ENCODE assay signal across 8 cellular contexts in genomic region chr11:65858354-65859133, GRCh38. TPM values are rescaled to one million over a fixed set of nuclear protein-coding genes. Genes with fewer than 3 reads are reported as not detected.
DNase-seq lines count a peak whose midpoint lies in the region; ATAC-seq, FAIRE-seq and TF ChIP-seq lines count a peak whose summit lies in the region.

No MANE protein-coding gene starts in this region.

- in situ Hi-C loops in HepG2 (cut with HindIII; ENCODE audit: extremely low pct_ligation_motif_present, low pct_unique_long_range_greater_than_20kb), result loop anchor here (10.0 kb wide), 1 partner anchor 304 kb away; the partner anchor contains the start of gene LTBP3

- no peak for TF ChIP-seq POLR2A in adrenal gland (IDR thresholded peaks at IDR 0.05)
- no peak for TF ChIP-seq POLR2A in HepG2 (IDR thresholded peaks at IDR 0.05; ENCODE audit: insufficient read depth in 1 of 2, low read depth in 2 of 2, low read length in 2 of 2)

- CTCF ChIA-PET in HepG2 (lab: Yijun Ruan, JAX; ENCODE audit: low intra/inter-chr PET ratio, low total read pairs), result no interaction called here

- peaks cover 56% of the 10 kb centered on the region for H3K4me1 Mint-ChIP-seq in CD14-positive monocyte

- H2AFZ ChIP-seq in HepG2 (ENCODE audit: low read length), result peak overlapping the region; percentile 75

- peaks cover 32% of the 10 kb centered on the region for H3K79me2 ChIP-seq in HepG2 (ENCODE audit: insufficient read depth, low read length)

- WGBS in adrenal gland, 4 donors, result 0 to 1% (median 0%) methylated on average over 25 to 32 of the region's 32 CpGs
- WGBS in HepG2 (ENCODE audit: low lambda C conversion rate), result 1% methylated on average over 25 of the region's 32 CpGs

- TF ChIP-seq CTCF in CD14-positive monocyte (IDR thresholded peaks at IDR 0.05) (no peak), HFF-Myc (IDR thresholded peaks at IDR 0.05; ENCODE audit: low read depth, low read length, missing control alignments) (no peak), adrenal gland (IDR thresholded peaks at IDR 0.05) (no peak), HepG2 (CRISPR knock-in tag; IDR thresholded peaks at IDR 0.05) (no peak), upper lobe of right lung (IDR thresholded peaks at IDR 0.05) (no peak), D721Med (IDR thresholded peaks at IDR 0.05; ENCODE audit: insufficient read depth, missing control alignments) (no peak)

- H3K27ac ChIP-seq in adrenal gland (peak overlapping the region; percentile 88 to 99 (median 95)), HepG2 (ENCODE audit: extremely low read length, insufficient read depth, low read length) (peak overlapping the region; percentile 90), upper lobe of right lung (peak overlapping the region; percentile 97)

- peaks cover 42 to 54% of the 10 kb centered on the region in 2 donors for H3K36me3 Mint-ChIP-seq in CD14-positive monocyte

- peak overlapping the region; percentile 89 to 99 (median 96) for H3K27ac Mint-ChIP-seq in CD14-positive monocyte

- no TSS peak for BruUV-seq in HepG2 (replicated peaks; lab: Mats Ljungman, UMichigan)

- peaks cover 0 to 41% of the 10 kb centered on the region in 2 donors for H3K36me3 ChIP-seq in adrenal gland (replicated peaks in 1 of 2)
- peaks cover 17 to 44% of the 10 kb centered on the region in 2 experiments for H3K36me3 ChIP-seq in HepG2 (replicated peaks in 1 of 2; ENCODE audit: control insufficient read depth in 1 of 2, insufficient read depth in 2 of 2, low read length in 2 of 2)
- peaks cover 47% of the 10 kb centered on the region for H3K36me3 ChIP-seq in upper lobe of right lung

- H3K4me1 ChIP-seq in adrenal gland (replicated peaks in 1 of 2), result peaks cover 21 to 34% of the 10 kb centered on the region in 2 donors
- peaks cover 60% of the 10 kb centered on the region for H3K4me1 ChIP-seq in HepG2 (ENCODE audit: insufficient read depth, low read length)
- peaks cover 31% of the 10 kb centered on the region for H3K4me1 ChIP-seq in upper lobe of right lung

- peak overlapping the region; percentile 91 to 96 for H3K4me3 Mint-ChIP-seq in CD14-positive monocyte

- H3K9me3 Mint-ChIP-seq in CD14-positive monocyte, result peaks cover 0 to 5% (median 0%) of the 10 kb centered on the region in 7 donors

- H3K9ac ChIP-seq in HepG2 (ENCODE audit: insufficient read depth, low read depth, low read length), result peak overlapping the region; percentile 86

- peak; percentile 66 for FAIRE-seq in HepG2 (lab: Jason Lieb, UNC)
- FAIRE-seq in D721Med (lab: Jason Lieb, UNC), result no peak

- H3K27me3 Mint-ChIP-seq in CD14-positive monocyte (ENCODE audit: low read depth in 3 of 3), result peaks cover 0 to 2% (median 1%) of the 10 kb centered on the region in 3 donors

- H3K4me3 ChIP-seq in HFF-Myc (replicated peaks; ENCODE audit: low read depth, low read length) (peak overlapping the region; percentile 80), adrenal gland (peak overlapping the region in 2 of 4 donors; percentile 8 to 100), HepG2 (replicated peaks in 1 of 3; ENCODE audit: insufficient read depth in 1 of 3, low read depth in 2 of 3, low read length in 3 of 3) (peak overlapping the region; percentile 76 to 99 (median 76)), upper lobe of right lung (peak overlapping the region; percentile 98)

- intact Hi-C loops in CD14-positive monocyte (cut with micrococcal nuclease), result loop anchor here in 1 of 2 donors (2.0 kb wide), 1 partner anchor 14 kb away; the partner anchor contains the start of gene EFEMP2
- intact Hi-C loops in adrenal gland (cut with DNase I), result no loop called here
- intact Hi-C loops in HepG2 (cut with micrococcal nuclease; ENCODE audit: unreplicated experiment), result loop anchor here (2.0 kb wide), 1 partner anchor 30 kb away; the partner anchor contains the start of gene FIBP
- intact Hi-C loops in upper lobe of right lung (cut with DNase I), result no loop called here

- TF ChIP-seq EP300 in HepG2 (IDR thresholded peaks at IDR 0.05; ENCODE audit: low read depth in 2 of 2, low read length in 2 of 2) (no peak), HepG2 (CRISPR knock-in tag; IDR thresholded peaks at IDR 0.05; ENCODE audit: borderline replicate concordance) (no peak)

- H3K27me3 ChIP-seq in adrenal gland (no peaks in the 10 kb centered on the region), HepG2 (ENCODE audit: control insufficient read depth in 1 of 2, insufficient read depth in 2 of 2, low read length in 2 of 2) (no peaks in the 10 kb centered on the region; a peak in 1 of 5 replicates), upper lobe of right lung (no peaks in the 10 kb centered on the region)

- H4K20me1 ChIP-seq in HepG2 (ENCODE audit: insufficient read depth, low read length), result peaks cover 41% of the 10 kb centered on the region

- H3K4me2 ChIP-seq in HepG2 (ENCODE audit: low read depth, low read length), result peak overlapping the region; percentile 100

- ATAC-seq in HepG2 (peak; percentile 68; the same call in 2 of the 3 replicates), upper lobe of right lung (no peak), HG03025 (IDR thresholded peaks at IDR 0.05; ENCODE audit: low FRiP score, unreplicated experiment) (no peak)

- H3K9me3 ChIP-seq in adrenal gland (replicated peaks in 1 of 3) (no peaks in the 10 kb centered on the region), HepG2 (ENCODE audit: low read length) (no peaks in the 10 kb centered on the region), upper lobe of right lung (no peaks in the 10 kb centered on the region)

- TF ChIP-seq RAD21 in HepG2 (CRISPR knock-in tag; IDR thresholded peaks at IDR 0.05), result no peak

- no peak for DNase-seq in CD14-positive monocyte (ENCODE audit: low spot score)
- DNase-seq in HFF-Myc (ENCODE audit: extremely low read depth, low read depth), result no peak
- no peak for DNase-seq in adrenal gland
- DNase-seq in HepG2 (ENCODE audit: low spot score), result no peak
- no peak for DNase-seq in upper lobe of right lung
- DNase-seq in hepatic stellate cell (ENCODE audit: low spot score), result no peak
- no peak for DNase-seq in D721Med (ENCODE audit: insufficient read length, low spot score)

- POLR2A ChIA-PET in HepG2 (lab: Yijun Ruan, JAX), result interaction anchor here (0.6 to 5.4 kb wide), 29 partner anchors 10 to 454 kb away, joined by 3 to 81 read pairs (median 5); partner anchors contain the start of genes AP5B1, BANF1, CCDC85B and EFEMP2

RNA-seq across cellular contexts. Expression of gene CFL1, which starts 0.6 kb away (rescaled TPM):
- polyA plus RNA-seq in CD14-positive monocyte (1,000 to 10,000 TPM; 1,889 to 2,233 TPM), adrenal gland (100 to 1,000 TPM; 217 to 752 (median 376) TPM), HepG2 (2011; rRNA removed) (347 and 379 TPM in 2 replicates)
- total RNA-seq in adrenal gland (100 to 1,000 TPM; 354 to 765 (median 614) TPM), HepG2 (2016; rRNA removed; fragmentation: Illumina TruSeq; extraction: Trizol) (383 and 458 TPM in 2 replicates), upper lobe of right lung (608 TPM)
- total RNA-seq in HepG2 (2016; cell fraction: cytosol; rRNA removed; fragmentation: Illumina TruSeq; extraction: Trizol; ENCODE audit: low read depth), result 49.6 and 56.4 TPM in 2 replicates
- 365 and 431 TPM in 2 replicates for total RNA-seq in HepG2 (2016; cell fraction: insoluble cytoplasmic fraction; rRNA removed; fragmentation: Illumina TruSeq; extraction: Trizol)
- total RNA-seq in HepG2 (2016; cell fraction: membrane; rRNA removed; fragmentation: Illumina TruSeq; extraction: Trizol), result 92.4 and 99.4 TPM in 2 replicates
- 154 and 171 TPM in 2 replicates for total RNA-seq in HepG2 (2016; cell fraction: nucleus; rRNA removed; fragmentation: Illumina TruSeq; extraction: Trizol)
- polyA plus RNA-seq in HepG2 (2011; cell fraction: cytosol; rRNA removed), result 649 and 884 TPM in 2 replicates
- polyA plus RNA-seq in HepG2 (2011; cell fraction: nucleus; rRNA removed), result 218 and 244 TPM in 2 replicates
- 289 and 295 TPM in 2 replicates for polyA plus RNA-seq in HepG2 (2012)
- polyA plus RNA-seq in HepG2 (2016; cell fraction: cytosol; fragmentation: Illumina TruSeq; extraction: Trizol; ENCODE audit: low read depth), result 112 and 116 TPM in 2 replicates
- 879 and 1,116 TPM in 2 replicates for polyA plus RNA-seq in HepG2 (2016; cell fraction: insoluble cytoplasmic fraction; fragmentation: Illumina TruSeq; extraction: Trizol; ENCODE audit: low read depth)
- 173 and 178 TPM in 2 replicates for polyA plus RNA-seq in HepG2 (2016; cell fraction: membrane; fragmentation: Illumina TruSeq; extraction: Trizol; ENCODE audit: low read depth)
- polyA plus RNA-seq in HepG2 (2016; cell fraction: nucleus; fragmentation: Illumina TruSeq; extraction: Trizol; ENCODE audit: insufficient read depth, low read depth), result 427 and 437 TPM in 2 replicates
- 360 and 1,083 TPM in 2 replicates for polyA minus RNA-seq in HepG2 (2011; rRNA and poly(A)+ RNA removed; ENCODE audit: low replicate concordance)
- 284 and 320 TPM in 2 replicates for polyA minus RNA-seq in HepG2 (2011; cell fraction: cytosol; rRNA and poly(A)+ RNA removed)
- 153 and 218 TPM in 2 replicates for polyA minus RNA-seq in HepG2 (2011; cell fraction: nucleus; rRNA and poly(A)+ RNA removed)

RNA-seq across cellular contexts. Expression of gene MUS81, which starts 1.7 kb away (rescaled TPM):
- polyA plus RNA-seq in CD14-positive monocyte (10 to 100 TPM; 15.0 to 16.4 TPM), adrenal gland (100 to 1,000 TPM in 2 of 3 donors, 10 to 100 TPM in 1; 16.1 to 147 (median 103) TPM), HepG2 (2011; rRNA removed) (30.2 and 43.6 TPM in 2 replicates)
- total RNA-seq in adrenal gland (10 to 100 TPM; 17.5 to 53.7 (median 41.1) TPM), HepG2 (2016; rRNA removed; fragmentation: Illumina TruSeq; extraction: Trizol) (13.2 and 25.6 TPM in 2 replicates), upper lobe of right lung (49.4 TPM)
- total RNA-seq in HepG2 (2016; cell fraction: cytosol; rRNA removed; fragmentation: Illumina TruSeq; extraction: Trizol; ENCODE audit: low read depth), result 9.1 and 9.8 TPM in 2 replicates
- total RNA-seq in HepG2 (2016; cell fraction: insoluble cytoplasmic fraction; rRNA removed; fragmentation: Illumina TruSeq; extraction: Trizol), result 10.0 and 23.4 TPM in 2 replicates
- 9.8 and 11.9 TPM in 2 replicates for total RNA-seq in HepG2 (2016; cell fraction: membrane; rRNA removed; fragmentation: Illumina TruSeq; extraction: Trizol)
- total RNA-seq in HepG2 (2016; cell fraction: nucleus; rRNA removed; fragmentation: Illumina TruSeq; extraction: Trizol), result 33.1 and 33.6 TPM in 2 replicates
- 9.6 and 15.1 TPM in 2 replicates for polyA plus RNA-seq in HepG2 (2011; cell fraction: cytosol; rRNA removed)
- 256 and 293 TPM in 2 replicates for polyA plus RNA-seq in HepG2 (2011; cell fraction: nucleus; rRNA removed)
- polyA plus RNA-seq in HepG2 (2012), result 17.9 and 34.3 TPM in 2 replicates
- polyA plus RNA-seq in HepG2 (2016; cell fraction: cytosol; fragmentation: Illumina TruSeq; extraction: Trizol; ENCODE audit: low read depth), result 5.3 and 7.5 TPM in 2 replicates
- polyA plus RNA-seq in HepG2 (2016; cell fraction: insoluble cytoplasmic fraction; fragmentation: Illumina TruSeq; extraction: Trizol; ENCODE audit: low read depth), result 10.0 and 14.2 TPM in 2 replicates
- 9.0 and 9.4 TPM in 2 replicates for polyA plus RNA-seq in HepG2 (2016; cell fraction: membrane; fragmentation: Illumina TruSeq; extraction: Trizol; ENCODE audit: low read depth)
- 70.1 TPM in 2 replicates for polyA plus RNA-seq in HepG2 (2016; cell fraction: nucleus; fragmentation: Illumina TruSeq; extraction: Trizol; ENCODE audit: insufficient read depth, low read depth)
- polyA minus RNA-seq in HepG2 (2011; rRNA and poly(A)+ RNA removed; ENCODE audit: low replicate concordance), result 21.4 and 58.7 TPM in 2 replicates
- polyA minus RNA-seq in HepG2 (2011; cell fraction: cytosol; rRNA and poly(A)+ RNA removed), result 5.5 and 5.8 TPM in 2 replicates
- polyA minus RNA-seq in HepG2 (2011; cell fraction: nucleus; rRNA and poly(A)+ RNA removed), result 60.9 and 66.5 TPM in 2 replicates

RNA-seq across cellular contexts. Expression of gene EFEMP2, which starts 14.1 kb away (rescaled TPM):
- polyA plus RNA-seq in CD14-positive monocyte (under 1 TPM in 1 of 2 donors, not detected in 1; 0.44 TPM), adrenal gland (100 to 1,000 TPM in 1 of 3 donors, 10 to 100 TPM in 2; 20.3 to 156 (median 92.9) TPM), HepG2 (2011; rRNA removed) (29.7 and 34.3 TPM in 2 replicates)
- total RNA-seq in adrenal gland (100 to 1,000 TPM in 2 of 8 donors, 10 to 100 TPM in 6; 34.4 to 111 (median 63.6) TPM), HepG2 (2016; rRNA removed; fragmentation: Illumina TruSeq; extraction: Trizol) (3.7 and 7.4 TPM in 2 replicates), upper lobe of right lung (62.0 TPM)
- 15.2 and 15.7 TPM in 2 replicates for total RNA-seq in HepG2 (2016; cell fraction: cytosol; rRNA removed; fragmentation: Illumina TruSeq; extraction: Trizol; ENCODE audit: low read depth)
- 3.7 and 8.2 TPM in 2 replicates for total RNA-seq in HepG2 (2016; cell fraction: insoluble cytoplasmic fraction; rRNA removed; fragmentation: Illumina TruSeq; extraction: Trizol)
- 12.4 and 16.0 TPM in 2 replicates for total RNA-seq in HepG2 (2016; cell fraction: membrane; rRNA removed; fragmentation: Illumina TruSeq; extraction: Trizol)
- total RNA-seq in HepG2 (2016; cell fraction: nucleus; rRNA removed; fragmentation: Illumina TruSeq; extraction: Trizol), result 7.8 and 14.5 TPM in 2 replicates
- polyA plus RNA-seq in HepG2 (2011; cell fraction: cytosol; rRNA removed), result 17.6 and 22.8 TPM in 2 replicates
- polyA plus RNA-seq in HepG2 (2011; cell fraction: nucleus; rRNA removed), result 150 and 216 TPM in 2 replicates
- polyA plus RNA-seq in HepG2 (2012), result 12.1 and 14.4 TPM in 2 replicates
- polyA plus RNA-seq in HepG2 (2016; cell fraction: cytosol; fragmentation: Illumina TruSeq; extraction: Trizol; ENCODE audit: low read depth), result 19.2 and 19.9 TPM in 2 replicates
- polyA plus RNA-seq in HepG2 (2016; cell fraction: insoluble cytoplasmic fraction; fragmentation: Illumina TruSeq; extraction: Trizol; ENCODE audit: low read depth), result 5.8 and 5.9 TPM in 2 replicates
- 18.0 and 19.9 TPM in 2 replicates for polyA plus RNA-seq in HepG2 (2016; cell fraction: membrane; fragmentation: Illumina TruSeq; extraction: Trizol; ENCODE audit: low read depth)
- 20.2 and 23.5 TPM in 2 replicates for polyA plus RNA-seq in HepG2 (2016; cell fraction: nucleus; fragmentation: Illumina TruSeq; extraction: Trizol; ENCODE audit: insufficient read depth, low read depth)
- polyA minus RNA-seq in HepG2 (2011; rRNA and poly(A)+ RNA removed; ENCODE audit: low replicate concordance), result 2.1 and 18.1 TPM in 2 replicates
- polyA minus RNA-seq in HepG2 (2011; cell fraction: cytosol; rRNA and poly(A)+ RNA removed), result 4.1 and 4.8 TPM in 2 replicates
- 14.5 and 17.7 TPM in 2 replicates for polyA minus RNA-seq in HepG2 (2011; cell fraction: nucleus; rRNA and poly(A)+ RNA removed)

RNA-seq across cellular contexts. Expression of gene CTSW, which starts 21.1 kb away (rescaled TPM):
- 1 to 10 TPM in 1 of 2 donors, under 1 TPM in 1; 0.78 to 1.3 TPM for polyA plus RNA-seq in CD14-positive monocyte
- total RNA-seq in adrenal gland, result 1 to 10 TPM in 3 of 8 donors, under 1 TPM in 3, not detected in 2; 0.28 to 3.4 (median 0.94) TPM
- polyA plus RNA-seq in adrenal gland, result 1 to 10 TPM in 2 of 3 donors, under 1 TPM in 1; 0.88 to 4.8 (median 2.9) TPM
- not detected in 2 replicates for total RNA-seq in HepG2 (2016; rRNA removed; fragmentation: Illumina TruSeq; extraction: Trizol)
- not detected in 2 replicates for total RNA-seq in HepG2 (2016; cell fraction: cytosol; rRNA removed; fragmentation: Illumina TruSeq; extraction: Trizol; ENCODE audit: low read depth)
- not detected in 2 replicates for total RNA-seq in HepG2 (2016; cell fraction: insoluble cytoplasmic fraction; rRNA removed; fragmentation: Illumina TruSeq; extraction: Trizol)
- not detected in 2 replicates for total RNA-seq in HepG2 (2016; cell fraction: membrane; rRNA removed; fragmentation: Illumina TruSeq; extraction: Trizol)
- total RNA-seq in HepG2 (2016; cell fraction: nucleus; rRNA removed; fragmentation: Illumina TruSeq; extraction: Trizol), result not detected in 2 replicates
- polyA plus RNA-seq in HepG2 (2011; rRNA removed), result 0.09 TPM in 1 of 2 replicates, not detected in the other
- not detected in 2 replicates for polyA plus RNA-seq in HepG2 (2011; cell fraction: cytosol; rRNA removed)
- polyA plus RNA-seq in HepG2 (2011; cell fraction: nucleus; rRNA removed), result 0.24 TPM in 1 of 2 replicates, not detected in the other
- 0.29 TPM in 1 of 2 replicates, not detected in the other for polyA plus RNA-seq in HepG2 (2012)
- not detected in 2 replicates for polyA plus RNA-seq in HepG2 (2016; cell fraction: cytosol; fragmentation: Illumina TruSeq; extraction: Trizol; ENCODE audit: low read depth)
- polyA plus RNA-seq in HepG2 (2016; cell fraction: insoluble cytoplasmic fraction; fragmentation: Illumina TruSeq; extraction: Trizol; ENCODE audit: low read depth), result not detected in 2 replicates
- not detected in 2 replicates for polyA plus RNA-seq in HepG2 (2016; cell fraction: membrane; fragmentation: Illumina TruSeq; extraction: Trizol; ENCODE audit: low read depth)
- not detected in 2 replicates for polyA plus RNA-seq in HepG2 (2016; cell fraction: nucleus; fragmentation: Illumina TruSeq; extraction: Trizol; ENCODE audit: insufficient read depth, low read depth)
- not detected in 2 replicates for polyA minus RNA-seq in HepG2 (2011; rRNA and poly(A)+ RNA removed; ENCODE audit: low replicate concordance)
- polyA minus RNA-seq in HepG2 (2011; cell fraction: cytosol; rRNA and poly(A)+ RNA removed), result not detected in 2 replicates
- not detected in 2 replicates for polyA minus RNA-seq in HepG2 (2011; cell fraction: nucleus; rRNA and poly(A)+ RNA removed)
- 17.2 TPM for total RNA-seq in upper lobe of right lung

RNA-seq across cellular contexts. Expression of gene SNX32, which starts 24.8 kb away (rescaled TPM):
- under 1 TPM; 0.12 to 0.40 TPM for polyA plus RNA-seq in CD14-positive monocyte
- total RNA-seq in adrenal gland, result 1 to 10 TPM in 1 of 8 donors, under 1 TPM in 4, not detected in 3; 0.25 to 1.2 (median 0.43) TPM
- 1 to 10 TPM in 1 of 3 donors, under 1 TPM in 2; 0.11 to 1.1 (median 0.61) TPM for polyA plus RNA-seq in adrenal gland
- 0.09 TPM in 1 of 2 replicates, not detected in the other for total RNA-seq in HepG2 (2016; rRNA removed; fragmentation: Illumina TruSeq; extraction: Trizol)
- not detected in 2 replicates for total RNA-seq in HepG2 (2016; cell fraction: cytosol; rRNA removed; fragmentation: Illumina TruSeq; extraction: Trizol; ENCODE audit: low read depth)
- 0.17 TPM in 1 of 2 replicates, not detected in the other for total RNA-seq in HepG2 (2016; cell fraction: insoluble cytoplasmic fraction; rRNA removed; fragmentation: Illumina TruSeq; extraction: Trizol)
- total RNA-seq in HepG2 (2016; cell fraction: membrane; rRNA removed; fragmentation: Illumina TruSeq; extraction: Trizol), result not detected in 2 replicates
- 0.16 TPM in 1 of 2 replicates, not detected in the other for total RNA-seq in HepG2 (2016; cell fraction: nucleus; rRNA removed; fragmentation: Illumina TruSeq; extraction: Trizol)
- polyA plus RNA-seq in HepG2 (2011; rRNA removed), result 0.29 and 0.34 TPM in 2 replicates
- 0.08 and 0.30 TPM in 2 replicates for polyA plus RNA-seq in HepG2 (2011; cell fraction: cytosol; rRNA removed)
- polyA plus RNA-seq in HepG2 (2011; cell fraction: nucleus; rRNA removed), result 4.2 and 5.7 TPM in 2 replicates
- polyA plus RNA-seq in HepG2 (2012), result 0.19 and 0.35 TPM in 2 replicates
- polyA plus RNA-seq in HepG2 (2016; cell fraction: cytosol; fragmentation: Illumina TruSeq; extraction: Trizol; ENCODE audit: low read depth), result 0.17 TPM in 1 of 2 replicates, not detected in the other
- polyA plus RNA-seq in HepG2 (2016; cell fraction: insoluble cytoplasmic fraction; fragmentation: Illumina TruSeq; extraction: Trizol; ENCODE audit: low read depth), result 0.19 TPM in 1 of 2 replicates, not detected in the other
- 0.08 and 0.22 TPM in 2 replicates for polyA plus RNA-seq in HepG2 (2016; cell fraction: membrane; fragmentation: Illumina TruSeq; extraction: Trizol; ENCODE audit: low read depth)
- polyA plus RNA-seq in HepG2 (2016; cell fraction: nucleus; fragmentation: Illumina TruSeq; extraction: Trizol; ENCODE audit: insufficient read depth, low read depth), result 0.52 and 0.55 TPM in 2 replicates
- 0.30 and 0.86 TPM in 2 replicates for polyA minus RNA-seq in HepG2 (2011; rRNA and poly(A)+ RNA removed; ENCODE audit: low replicate concordance)
- polyA minus RNA-seq in HepG2 (2011; cell fraction: cytosol; rRNA and poly(A)+ RNA removed), result not detected in 2 replicates
- 0.75 and 1.4 TPM in 2 replicates for polyA minus RNA-seq in HepG2 (2011; cell fraction: nucleus; rRNA and poly(A)+ RNA removed)
- total RNA-seq in upper lobe of right lung, result not detected
